Comparison of ENCODE assay signal across 1 cellular context in the genomic region with DNA sequence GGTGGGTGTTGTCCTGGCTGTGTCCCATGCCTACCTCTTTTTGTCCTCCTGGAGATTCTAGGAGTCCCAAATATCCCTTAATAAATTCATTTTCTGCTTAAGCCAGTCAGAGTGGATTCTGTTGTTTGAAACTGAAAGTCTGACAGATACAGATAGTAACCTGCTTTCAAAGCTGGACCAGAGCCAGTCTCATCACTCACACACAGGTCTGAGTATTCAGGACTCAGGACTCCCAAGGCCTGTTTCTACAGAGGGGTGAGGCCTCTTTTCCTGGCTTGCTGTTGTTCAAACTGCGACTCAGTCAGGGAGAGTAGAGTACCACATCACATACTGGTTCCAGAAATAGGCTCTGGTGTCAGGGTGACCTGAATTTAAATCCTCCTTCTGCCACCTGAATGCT.
TF ChIP-seq lines count a peak whose summit lies in the region.

No MANE protein-coding gene starts in this region.

TF ChIP-seq in H1, 55 proteins besides CTCF, POLR2A, EP300 and RAD21:
- no peak for TF ChIP-seq CHD7 (IDR thresholded peaks at IDR 0.05; ENCODE audit: insufficient replicate concordance, low read length)
- TF ChIP-seq HDAC6 (IDR thresholded peaks at IDR 0.05; ENCODE audit: low read depth, low read length) = no peak
- TF ChIP-seq BCL11A (IDR thresholded peaks at IDR 0.05; ENCODE audit: low read depth in 2 of 2, low read length in 2 of 2) = no peak
- no peak for TF ChIP-seq MAFK (IDR thresholded peaks at IDR 0.05; ENCODE audit: low read depth, low read length)
- no peak for TF ChIP-seq ATF3 (IDR thresholded peaks at IDR 0.05; ENCODE audit: insufficient read depth, low read depth, low read length)
